28 cellular contexts compared by ENCODE assay signal in the genomic region with DNA sequence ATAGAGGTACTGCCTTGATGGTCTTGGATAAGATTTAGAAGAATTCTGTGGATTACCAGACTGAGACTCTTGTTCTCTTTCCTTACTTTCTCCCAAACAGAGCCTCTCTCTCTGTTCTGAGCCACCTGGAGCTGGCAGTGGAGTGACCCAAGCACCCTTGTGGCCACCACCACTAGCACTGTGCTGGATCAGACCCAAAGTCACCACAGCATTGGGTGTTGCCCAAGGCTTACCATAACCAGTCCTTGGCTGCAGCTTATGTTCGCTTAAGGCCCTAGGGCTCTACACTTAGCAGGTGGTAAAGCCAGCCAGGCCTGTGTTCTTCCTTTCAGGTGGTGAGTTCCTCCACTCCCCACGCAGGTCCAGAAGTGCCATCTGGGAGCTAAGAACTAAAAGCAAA.
"Had no signal": no experiment of that assay in that cellular context is flagged by ENCODE, and none has a peak within 500 bp of the region (broad histone marks: within the 10 kb centered on the region; RNA-seq: fewer than 3 reads in every experiment).

No MANE protein-coding gene starts in this region.

- FAIRE-seq: RCC 7860 had no signal

- DNase-seq: Kasumi-1, KG1, MG63, NCI-H1048, NCI-H1092 treated with DMSO at 0.1 percent for 48 hours, NCI-H1105 treated with DMSO at 0.1 percent for 48 hours, NCI-H1417, NCI-H1436 treated with DMSO at 0.1 percent for 48 hours, NCI-H1694 treated with DMSO at 0.1 percent for 48 hours, NCI-H187 treated with DMSO at 0.1 percent for 48 hours, NCI-H2081, NCI-H2171 treated with DMSO at 0.1 percent for 48 hours, NCI-H2227 treated with DMSO at 0.1 percent for 48 hours, NCI-H345, NCI-H446, NCI-H510A treated with DMSO at 0.1 percent for 48 hours, NCI-H524 treated with DMSO at 0.1 percent for 48 hours, NCI-H526 treated with DMSO at 0.1 percent for 48 hours, NCI-H774, PC-9, SHP77, SIG-M5, SJCRH30, T-cell had no signal

- ATAC-seq: Panc1, Right ventricle myocardium inferior, SK-N-SH treated with all-trans-retinoic acid at 6 μM for 48 hours, T-cell had no signal
